In the genomic region with DNA sequence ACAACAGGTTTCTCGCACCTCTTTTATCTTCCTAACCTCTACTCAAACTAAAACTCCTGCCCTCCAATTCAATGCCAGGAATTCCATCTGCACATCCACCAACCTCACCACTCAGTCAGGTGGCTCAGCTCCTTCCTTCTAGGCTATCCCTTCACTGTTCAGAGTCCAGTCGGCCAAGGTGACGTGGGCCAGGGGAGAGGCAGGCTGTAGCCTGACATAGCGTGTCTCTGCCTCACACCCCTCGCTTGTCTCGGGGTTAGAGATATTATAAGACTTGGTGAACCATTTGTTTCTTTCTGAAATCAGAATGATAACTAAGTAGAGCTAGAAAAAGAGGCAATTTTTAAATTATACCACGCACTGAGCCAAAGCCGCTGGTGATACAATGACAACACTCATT, we compare ENCODE assay signal across 25 cellular contexts. TPM values are rescaled to one million over a fixed set of nuclear protein-coding genes. Genes with fewer than 3 reads are reported as not detected.
DNase-seq lines count a peak whose midpoint lies in the region; ATAC-seq and TF ChIP-seq lines count a peak whose summit lies in the region.
"Had no signal": no experiment of that assay in that cellular context is flagged by ENCODE, and none has a peak within 500 bp of the region (broad histone marks: within the 10 kb centered on the region; RNA-seq: fewer than 3 reads in every experiment).

No MANE protein-coding gene starts in this region.

- H3K4me3 Mint-ChIP-seq in MCF 10A (ENCODE audit: unreplicated experiment) (no peak overlapping the region), endodermal cell (no peak overlapping the region), memory B cell (no peak overlapping the region)
- H3K4me3 Mint-ChIP-seq in stimulated activated naive B cell treated with anti-CD40 and anti-IgM and Interleukin-4, amounts not matched to agents 10 μg/mL and 1 μg/mL and 100 μg/mL, for 72 hours = peak overlapping the region in 1 of 2 donors; percentile 39
- H3K4me3 Mint-ChIP-seq: activated CD4-positive, alpha-beta memory T cell treated with anti-CD3 and anti-CD28 coated beads, Interleukin-2, amount 10 ng/mL, durations not matched to agents 7 days and 5 days had no signal

- H3K9me3 ChIP-seq in mammary epithelial cell (replicated peaks; ENCODE audit: insufficient read depth, low read length) = no peaks in the 10 kb centered on the region
- no peaks in the 10 kb centered on the region for H3K9me3 ChIP-seq in endodermal cell (ENCODE audit: control insufficient read depth, low read length)
- H3K9me3 ChIP-seq: stomach had no signal

- dilution Hi-C loops in mammary epithelial cell (cut with HindIII; ENCODE audit: low sequenced_read_pairs) = no loop called here

- H3K27ac Mint-ChIP-seq in MCF 10A (ENCODE audit: low read depth, unreplicated experiment) = peak overlapping the region; percentile 18
- peak overlapping the region; percentile 36 for H3K27ac Mint-ChIP-seq in endodermal cell
- H3K27ac Mint-ChIP-seq in memory B cell = peak overlapping the region; percentile 19
- peak overlapping the region; percentile 53 for H3K27ac Mint-ChIP-seq in stimulated activated naive B cell treated with anti-CD40 and anti-IgM and Interleukin-4, amounts not matched to agents 10 μg/mL and 1 μg/mL and 100 μg/mL, for 72 hours
- H3K27ac Mint-ChIP-seq: activated CD4-positive, alpha-beta memory T cell treated with anti-CD3 and anti-CD28 coated beads, Interleukin-2, amount 10 ng/mL, durations not matched to agents 7 days and 5 days had no signal

- H3K27ac ChIP-seq in mammary epithelial cell (ENCODE audit: insufficient read depth, low read depth, low read length) (no peak overlapping the region), endodermal cell (ENCODE audit: low read depth, low read length) (peak overlapping the region; percentile 47)
- H3K27ac ChIP-seq: skin epidermis had no signal

- intact Hi-C loops in MCF 10A (cut with micrococcal nuclease) = no loop called here
- intact Hi-C loops in mammary epithelial cell (cut with micrococcal nuclease) = no loop called here

- POLR2A ChIA-PET in MCF 10A (lab: Yijun Ruan, JAX) = interaction anchor here (0.7 to 1.0 kb wide), 2 partner anchors 13 to 144 kb away, joined by 3 to 4 read pairs; no protein-coding TSS in a partner anchor

- in situ Hi-C loops in mammary epithelial cell (cut with MboI; ENCODE audit: low sequenced_read_pairs in 2 of 2) = no loop called here

- H3K4me2 ChIP-seq in mammary epithelial cell (ENCODE audit: insufficient read depth, low read depth, low read length) = no peak overlapping the region

- no peak overlapping the region for H3K4me3 ChIP-seq in mammary epithelial cell (replicated peaks in 1 of 3; ENCODE audit: insufficient read depth in 1 of 3, low read depth in 2 of 3, low read length in 3 of 3)
- H3K4me3 ChIP-seq in endodermal cell (ENCODE audit: low read length) = no peak overlapping the region
- H3K4me3 ChIP-seq: GM12878, skin epidermis, stomach had no signal

- TF ChIP-seq CTCF in MCF 10A (IDR thresholded peaks at IDR 0.05; ENCODE audit: unreplicated experiment) = no peak
- TF ChIP-seq CTCF in mammary epithelial cell (conservative IDR thresholded peaks at IDR 0.05 in 1 of 2, IDR thresholded peaks at IDR 0.05 in 1 of 2; ENCODE audit: extremely low read depth in 1 of 2, insufficient read depth in 1 of 2, low read depth in 1 of 2, low read length in 2 of 2) = no peak
- TF ChIP-seq CTCF in endodermal cell (conservative IDR thresholded peaks at IDR 0.05) = no peak

- H2AFZ ChIP-seq in mammary epithelial cell (ENCODE audit: low read depth, low read length) = no peak overlapping the region

- no peak overlapping the region for H3K9ac ChIP-seq in mammary epithelial cell (ENCODE audit: insufficient read depth, low read length)
- H3K9ac ChIP-seq in endodermal cell (ENCODE audit: extremely low read depth, low read length, poor library complexity, severe bottlenecking) = no peak overlapping the region

- CTCF ChIA-PET in MCF 10A (lab: Yijun Ruan, JAX) = interaction anchor here (0.8 to 1.6 kb wide), 3 partner anchors 10 to 128 kb away, joined by 3 to 5 read pairs (median 4); no protein-coding TSS in a partner anchor
- CTCF ChIA-PET in mammary epithelial cell (lab: Charles Lee; ENCODE audit: low non-redundant PET) = no interaction called here

- DNase-seq in MCF 10A (ENCODE audit: unreplicated experiment) (no peak), mammary epithelial cell (no peak), endodermal cell (no peak), memory B cell (ENCODE audit: low spot score in 2 of 2) (no peak), UCSD-AML1 (lab: John Stamatoyannopoulos, UW; ENCODE audit: unreplicated experiment) (no peak), iPS-NIHi11 (ENCODE audit: low spot score) (no peak), SIG-M5 treated with dmso at 0.1 percent for 504 hours (lab: John Stamatoyannopoulos, UW; ENCODE audit: unreplicated experiment) (no peak)
- DNase-seq in stimulated activated naive B cell treated with anti-CD40 and anti-IgM and Interleukin-4, amounts not matched to agents 10 μg/mL and 1 μg/mL and 100 μg/mL, for 72 hours = no peak
- DNase-seq: 8988T; activated CD4-positive, alpha-beta memory T cell treated with anti-CD3 and anti-CD28 coated beads, Interleukin-2, amount 10 ng/mL, durations not matched to agents 7 days and 5 days; activated naive CD4-positive, alpha-beta T cell; activated T-cell treated with anti-CD3 and anti-CD28 coated beads, Interleukin-2, amount 50 U/mL, for 1 hour; AML-193; DND-41; hippocampal formation; mesendoderm; naive thymus-derived CD4-positive, alpha-beta T cell; NCI-H187 treated with DMSO at 0.1 percent for 48 hours; posterior cingulate gyrus; stimulated activated CD4-positive, alpha-beta T cell treated with anti-CD3 and anti-CD28 coated beads, Interleukin-2, amount 100 ng/mL, for 48 hours; stomach; T1000; trophoblast cell had no signal

- H3K4me1 Mint-ChIP-seq in MCF 10A (ENCODE audit: insufficient read depth, unreplicated experiment) (peaks cover 48% of the 10 kb centered on the region), endodermal cell (peaks cover 38% of the 10 kb centered on the region), memory B cell (peaks cover 33% of the 10 kb centered on the region)
- H3K4me1 Mint-ChIP-seq in stimulated activated naive B cell treated with anti-CD40 and anti-IgM and Interleukin-4, amounts not matched to agents 10 μg/mL and 1 μg/mL and 100 μg/mL, for 72 hours = peaks cover 26 to 64% of the 10 kb centered on the region in 2 donors

- H3K36me3 ChIP-seq in mammary epithelial cell (ENCODE audit: insufficient read depth, low read length) (no peaks in the 10 kb centered on the region), endodermal cell (ENCODE audit: control insufficient read depth, insufficient read depth, low read length) (peaks cover 27% of the 10 kb centered on the region)
- H3K36me3 ChIP-seq: stomach had no signal

- H3K36me3 Mint-ChIP-seq in MCF 10A (ENCODE audit: insufficient read depth, unreplicated experiment) = peaks cover 17% of the 10 kb centered on the region
- H3K36me3 Mint-ChIP-seq in endodermal cell (ENCODE audit: low read depth) = peaks cover 4% of the 10 kb centered on the region
- H3K36me3 Mint-ChIP-seq in memory B cell = peaks cover 7% of the 10 kb centered on the region
- peaks cover 10 to 14% of the 10 kb centered on the region in 2 donors for H3K36me3 Mint-ChIP-seq in stimulated activated naive B cell treated with anti-CD40 and anti-IgM and Interleukin-4, amounts not matched to agents 10 μg/mL and 1 μg/mL and 100 μg/mL, for 72 hours

- 96% methylated on average over 8 of the region's 8 CpGs for WGBS in mammary epithelial cell (ENCODE audit: low coverage, missing lambda C conversion rate)
- 93 to 96% methylated on average over 5 to 8 of the region's 8 CpGs for WGBS in endodermal cell (ENCODE audit: insufficient coverage in 1 of 2, insufficient read length in 1 of 2), 2 experiments

- peaks cover 97% of the 10 kb centered on the region for H3K79me2 ChIP-seq in mammary epithelial cell (ENCODE audit: insufficient read depth, low read length)

- no peaks in the 10 kb centered on the region for H4K20me1 ChIP-seq in mammary epithelial cell (ENCODE audit: insufficient read depth, low read length)

- H3K27me3 Mint-ChIP-seq in MCF 10A (ENCODE audit: insufficient read depth, unreplicated experiment) = no peaks in the 10 kb centered on the region
- no peaks in the 10 kb centered on the region for H3K27me3 Mint-ChIP-seq in endodermal cell (ENCODE audit: insufficient read depth)
- no peaks in the 10 kb centered on the region for H3K27me3 Mint-ChIP-seq in memory B cell
- H3K27me3 Mint-ChIP-seq in stimulated activated naive B cell treated with anti-CD40 and anti-IgM and Interleukin-4, amounts not matched to agents 10 μg/mL and 1 μg/mL and 100 μg/mL, for 72 hours = no peaks in the 10 kb centered on the region
- H3K27me3 Mint-ChIP-seq: activated CD4-positive, alpha-beta memory T cell treated with anti-CD3 and anti-CD28 coated beads, Interleukin-2, amount 10 ng/mL, durations not matched to agents 7 days and 5 days; naive thymus-derived CD4-positive, alpha-beta T cell had no signal

- H3K27me3 ChIP-seq in mammary epithelial cell (ENCODE audit: insufficient read depth, low read length) (no peaks in the 10 kb centered on the region), endodermal cell (ENCODE audit: control insufficient read depth, insufficient read depth, low read length, poor library complexity, severe bottlenecking) (no peaks in the 10 kb centered on the region)
- H3K27me3 ChIP-seq: stomach had no signal

- H3K4me1 ChIP-seq in mammary epithelial cell (ENCODE audit: insufficient read depth, low read length) = peaks cover 14% of the 10 kb centered on the region
- H3K4me1 ChIP-seq in endodermal cell (ENCODE audit: control insufficient read depth, insufficient read depth, low read length) = peaks cover 17% of the 10 kb centered on the region

- BruUV-seq in MCF 10A (replicated peaks; lab: Mats Ljungman, UMichigan) (no TSS peak), mammary epithelial cell (replicated peaks; lab: Mats Ljungman, UMichigan) (no TSS peak)

- H3K9me3 Mint-ChIP-seq in MCF 10A (ENCODE audit: unreplicated experiment) (no peaks in the 10 kb centered on the region), endodermal cell (no peaks in the 10 kb centered on the region), memory B cell (no peaks in the 10 kb centered on the region)
- no peaks in the 10 kb centered on the region for H3K9me3 Mint-ChIP-seq in stimulated activated naive B cell treated with anti-CD40 and anti-IgM and Interleukin-4, amounts not matched to agents 10 μg/mL and 1 μg/mL and 100 μg/mL, for 72 hours
- H3K9me3 Mint-ChIP-seq: activated CD4-positive, alpha-beta memory T cell treated with anti-CD3 and anti-CD28 coated beads, Interleukin-2, amount 10 ng/mL, durations not matched to agents 7 days and 5 days; naive thymus-derived CD4-positive, alpha-beta T cell had no signal

- no peak for ATAC-seq in memory B cell (ENCODE audit: low read depth)
- ATAC-seq in stimulated activated naive B cell treated with anti-CD40 and anti-IgM and Interleukin-4, amounts not matched to agents 10 μg/mL and 1 μg/mL and 100 μg/mL, for 72 hours (replicated peaks) = no peak
- ATAC-seq: GM12878 had no signal

RNA-seq across cellular contexts. Expression of a gene that starts 31.1 kb away (rescaled TPM):
- 64.3 and 93.9 TPM in 2 replicates for total RNA-seq in MCF 10A (2022)
- total RNA-seq in mammary epithelial cell = 10 to 100 TPM; 31.0 to 58.3 TPM
- polyA plus RNA-seq in mammary epithelial cell = 26.4 TPM
- 68.5 TPM for polyA minus RNA-seq in mammary epithelial cell
- total RNA-seq in endodermal cell = 100 to 1,000 TPM in 1 of 2 donors, 10 to 100 TPM in 1; 95.1 to 125 TPM
- polyA plus RNA-seq in endodermal cell (2013, experiment 1 of 2) = 32.0 TPM
- 35.9 TPM for polyA plus RNA-seq in endodermal cell (2013, experiment 2 of 2)
